ENCODE assay signal across 1 cellular context in the genomic region with DNA sequence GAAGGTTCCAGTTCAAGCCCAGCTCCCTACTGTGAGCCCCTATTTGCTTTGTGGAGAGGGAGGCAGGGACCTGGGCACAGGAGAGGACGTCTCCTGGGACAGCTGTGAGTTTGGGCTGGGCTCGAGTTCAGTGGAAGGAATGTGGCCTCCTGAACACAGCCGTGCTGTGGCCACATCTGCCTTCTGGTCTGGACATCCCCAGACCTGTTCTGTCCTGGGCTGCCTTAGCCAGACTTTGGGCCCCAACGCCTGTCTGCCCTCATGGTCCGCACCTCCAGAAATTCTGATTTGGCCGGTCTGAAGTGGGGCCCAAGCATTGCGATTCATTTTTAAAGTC.
TF ChIP-seq lines count a peak whose summit lies in the region.

No MANE protein-coding gene starts in this region.

TF ChIP-seq in HepG2, 621 proteins besides CTCF, POLR2A, EP300 and RAD21 (continued from another document):
- TF ChIP-seq, protein P1, sequence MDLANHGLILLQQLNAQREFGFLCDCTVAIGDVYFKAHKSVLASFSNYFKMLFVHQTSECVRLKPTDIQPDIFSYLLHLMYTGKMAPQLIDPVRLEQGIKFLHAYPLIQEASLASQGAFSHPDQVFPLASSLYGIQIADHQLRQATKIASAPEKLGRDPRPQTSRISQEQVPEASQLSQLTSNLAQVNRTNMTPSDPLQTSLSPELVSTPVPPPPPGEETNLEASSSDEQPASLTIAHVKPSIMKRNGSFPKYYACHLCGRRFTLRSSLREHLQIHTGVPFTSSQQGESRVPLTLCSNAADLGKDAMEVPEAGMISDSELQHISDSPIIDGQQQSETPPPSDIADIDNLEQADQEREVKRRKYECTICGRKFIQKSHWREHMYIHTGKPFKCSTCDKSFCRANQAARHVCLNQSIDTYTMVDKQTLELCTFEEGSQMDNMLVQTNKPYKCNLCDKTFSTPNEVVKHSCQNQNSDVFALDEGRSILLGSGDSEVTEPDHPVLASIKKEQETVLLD (CRISPR knock-in tag; IDR thresholded peaks at IDR 0.05; ENCODE audit: low read depth): no peak
- no peak for TF ChIP-seq SOX13 (IDR thresholded peaks at IDR 0.05)
- no peak for TF ChIP-seq SOX13 (CRISPR knock-in tag; conservative IDR thresholded peaks at IDR 0.05 in 1 of 2, IDR thresholded peaks at IDR 0.05 in 1 of 2)
- TF ChIP-seq SP4 (CRISPR knock-in tag; IDR thresholded peaks at IDR 0.05): 0 out of 2 replicates have a peak, but pooled peaks have one; percentile 36
- TF ChIP-seq ZNF263 (CRISPR knock-in tag; IDR thresholded peaks at IDR 0.05): no peak
- TF ChIP-seq, protein P2, sequence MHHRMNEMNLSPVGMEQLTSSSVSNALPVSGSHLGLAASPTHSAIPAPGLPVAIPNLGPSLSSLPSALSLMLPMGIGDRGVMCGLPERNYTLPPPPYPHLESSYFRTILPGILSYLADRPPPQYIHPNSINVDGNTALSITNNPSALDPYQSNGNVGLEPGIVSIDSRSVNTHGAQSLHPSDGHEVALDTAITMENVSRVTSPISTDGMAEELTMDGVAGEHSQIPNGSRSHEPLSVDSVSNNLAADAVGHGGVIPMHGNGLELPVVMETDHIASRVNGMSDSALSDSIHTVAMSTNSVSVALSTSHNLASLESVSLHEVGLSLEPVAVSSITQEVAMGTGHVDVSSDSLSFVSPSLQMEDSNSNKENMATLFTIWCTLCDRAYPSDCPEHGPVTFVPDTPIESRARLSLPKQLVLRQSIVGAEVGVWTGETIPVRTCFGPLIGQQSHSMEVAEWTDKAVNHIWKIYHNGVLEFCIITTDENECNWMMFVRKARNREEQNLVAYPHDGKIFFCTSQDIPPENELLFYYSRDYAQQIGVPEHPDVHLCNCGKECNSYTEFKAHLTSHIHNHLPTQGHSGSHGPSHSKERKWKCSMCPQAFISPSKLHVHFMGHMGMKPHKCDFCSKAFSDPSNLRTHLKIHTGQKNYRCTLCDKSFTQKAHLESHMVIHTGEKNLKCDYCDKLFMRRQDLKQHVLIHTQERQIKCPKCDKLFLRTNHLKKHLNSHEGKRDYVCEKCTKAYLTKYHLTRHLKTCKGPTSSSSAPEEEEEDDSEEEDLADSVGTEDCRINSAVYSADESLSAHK (CRISPR knock-in tag; IDR thresholded peaks at IDR 0.05; ENCODE audit: borderline replicate concordance): no peak
- no peak for TF ChIP-seq REXO4 (CRISPR knock-in tag; IDR thresholded peaks at IDR 0.05; ENCODE audit: borderline replicate concordance)
- TF ChIP-seq KDM5B (CRISPR knock-in tag; IDR thresholded peaks at IDR 0.05; ENCODE audit: borderline replicate concordance): 0 out of 2 replicates have a peak, but pooled peaks have one; percentile 55
- TF ChIP-seq ZNF772 (CRISPR knock-in tag; IDR thresholded peaks at IDR 0.05): peak; percentile 45; the same call in 1 of the 2 replicates
- TF ChIP-seq, protein P3, sequence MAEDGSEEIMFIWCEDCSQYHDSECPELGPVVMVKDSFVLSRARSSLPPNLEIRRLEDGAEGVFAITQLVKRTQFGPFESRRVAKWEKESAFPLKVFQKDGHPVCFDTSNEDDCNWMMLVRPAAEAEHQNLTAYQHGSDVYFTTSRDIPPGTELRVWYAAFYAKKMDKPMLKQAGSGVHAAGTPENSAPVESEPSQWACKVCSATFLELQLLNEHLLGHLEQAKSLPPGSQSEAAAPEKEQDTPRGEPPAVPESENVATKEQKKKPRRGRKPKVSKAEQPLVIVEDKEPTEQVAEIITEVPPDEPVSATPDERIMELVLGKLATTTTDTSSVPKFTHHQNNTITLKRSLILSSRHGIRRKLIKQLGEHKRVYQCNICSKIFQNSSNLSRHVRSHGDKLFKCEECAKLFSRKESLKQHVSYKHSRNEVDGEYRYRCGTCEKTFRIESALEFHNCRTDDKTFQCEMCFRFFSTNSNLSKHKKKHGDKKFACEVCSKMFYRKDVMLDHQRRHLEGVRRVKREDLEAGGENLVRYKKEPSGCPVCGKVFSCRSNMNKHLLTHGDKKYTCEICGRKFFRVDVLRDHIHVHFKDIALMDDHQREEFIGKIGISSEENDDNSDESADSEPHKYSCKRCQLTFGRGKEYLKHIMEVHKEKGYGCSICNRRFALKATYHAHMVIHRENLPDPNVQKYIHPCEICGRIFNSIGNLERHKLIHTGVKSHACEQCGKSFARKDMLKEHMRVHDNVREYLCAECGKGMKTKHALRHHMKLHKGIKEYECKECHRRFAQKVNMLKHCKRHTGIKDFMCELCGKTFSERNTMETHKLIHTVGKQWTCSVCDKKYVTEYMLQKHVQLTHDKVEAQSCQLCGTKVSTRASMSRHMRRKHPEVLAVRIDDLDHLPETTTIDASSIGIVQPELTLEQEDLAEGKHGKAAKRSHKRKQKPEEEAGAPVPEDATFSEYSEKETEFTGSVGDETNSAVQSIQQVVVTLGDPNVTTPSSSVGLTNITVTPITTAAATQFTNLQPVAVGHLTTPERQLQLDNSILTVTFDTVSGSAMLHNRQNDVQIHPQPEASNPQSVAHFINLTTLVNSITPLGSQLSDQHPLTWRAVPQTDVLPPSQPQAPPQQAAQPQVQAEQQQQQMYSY (CRISPR knock-in tag; IDR thresholded peaks at IDR 0.05): no peak
- TF ChIP-seq, protein P4, sequence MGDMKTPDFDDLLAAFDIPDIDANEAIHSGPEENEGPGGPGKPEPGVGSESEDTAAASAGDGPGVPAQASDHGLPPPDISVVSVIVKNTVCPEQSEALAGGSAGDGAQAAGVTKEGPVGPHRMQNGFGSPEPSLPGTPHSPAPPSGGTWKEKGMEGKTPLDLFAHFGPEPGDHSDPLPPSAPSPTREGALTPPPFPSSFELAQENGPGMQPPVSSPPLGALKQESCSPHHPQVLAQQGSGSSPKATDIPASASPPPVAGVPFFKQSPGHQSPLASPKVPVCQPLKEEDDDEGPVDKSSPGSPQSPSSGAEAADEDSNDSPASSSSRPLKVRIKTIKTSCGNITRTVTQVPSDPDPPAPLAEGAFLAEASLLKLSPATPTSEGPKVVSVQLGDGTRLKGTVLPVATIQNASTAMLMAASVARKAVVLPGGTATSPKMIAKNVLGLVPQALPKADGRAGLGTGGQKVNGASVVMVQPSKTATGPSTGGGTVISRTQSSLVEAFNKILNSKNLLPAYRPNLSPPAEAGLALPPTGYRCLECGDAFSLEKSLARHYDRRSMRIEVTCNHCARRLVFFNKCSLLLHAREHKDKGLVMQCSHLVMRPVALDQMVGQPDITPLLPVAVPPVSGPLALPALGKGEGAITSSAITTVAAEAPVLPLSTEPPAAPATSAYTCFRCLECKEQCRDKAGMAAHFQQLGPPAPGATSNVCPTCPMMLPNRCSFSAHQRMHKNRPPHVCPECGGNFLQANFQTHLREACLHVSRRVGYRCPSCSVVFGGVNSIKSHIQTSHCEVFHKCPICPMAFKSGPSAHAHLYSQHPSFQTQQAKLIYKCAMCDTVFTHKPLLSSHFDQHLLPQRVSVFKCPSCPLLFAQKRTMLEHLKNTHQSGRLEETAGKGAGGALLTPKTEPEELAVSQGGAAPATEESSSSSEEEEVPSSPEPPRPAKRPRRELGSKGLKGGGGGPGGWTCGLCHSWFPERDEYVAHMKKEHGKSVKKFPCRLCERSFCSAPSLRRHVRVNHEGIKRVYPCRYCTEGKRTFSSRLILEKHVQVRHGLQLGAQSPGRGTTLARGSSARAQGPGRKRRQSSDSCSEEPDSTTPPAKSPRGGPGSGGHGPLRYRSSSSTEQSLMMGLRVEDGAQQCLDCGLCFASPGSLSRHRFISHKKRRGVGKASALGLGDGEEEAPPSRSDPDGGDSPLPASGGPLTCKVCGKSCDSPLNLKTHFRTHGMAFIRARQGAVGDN (CRISPR knock-in tag; IDR thresholded peaks at IDR 0.05): peak; percentile 41
- 0 out of 2 replicates have a peak, but pooled peaks have one; percentile 42 for TF ChIP-seq DMAP1 (CRISPR knock-in tag; IDR thresholded peaks at IDR 0.05)
- TF ChIP-seq REPIN1 (CRISPR knock-in tag; IDR thresholded peaks at IDR 0.05; ENCODE audit: borderline replicate concordance, low read depth): no peak
- peak; percentile 38 for TF ChIP-seq XRCC5 (optimal IDR thresholded peaks at IDR 0.05; ENCODE audit: low read length)
- peak; percentile 30; the same call in 1 of the 2 replicates for TF ChIP-seq TBX2 (CRISPR knock-in tag; IDR thresholded peaks at IDR 0.05; ENCODE audit: borderline replicate concordance)
- TF ChIP-seq U2AF1 (optimal IDR thresholded peaks at IDR 0.05; ENCODE audit: low read depth, low read length): no peak
- no peak for TF ChIP-seq CREB1 (IDR thresholded peaks at IDR 0.05)
- TF ChIP-seq CREB1 (CRISPR knock-in tag; IDR thresholded peaks at IDR 0.05): 0 out of 2 replicates have a peak, but pooled peaks have one; percentile 4
- TF ChIP-seq SAP130 (CRISPR knock-in tag; IDR thresholded peaks at IDR 0.05; ENCODE audit: low read depth): peak; percentile 1; the same call in 1 of the 2 replicates
- 0 out of 2 replicates have a peak, but pooled peaks have one; percentile 40 for TF ChIP-seq SALL2 (CRISPR knock-in tag; IDR thresholded peaks at IDR 0.05)
- no peak for TF ChIP-seq SPEN (CRISPR knock-in tag; IDR thresholded peaks at IDR 0.05; ENCODE audit: low read depth)
- 0 out of 2 replicates have a peak, but pooled peaks have one; percentile 2 for TF ChIP-seq THAP11 (CRISPR knock-in tag; IDR thresholded peaks at IDR 0.05)
- TF ChIP-seq, protein P5, sequence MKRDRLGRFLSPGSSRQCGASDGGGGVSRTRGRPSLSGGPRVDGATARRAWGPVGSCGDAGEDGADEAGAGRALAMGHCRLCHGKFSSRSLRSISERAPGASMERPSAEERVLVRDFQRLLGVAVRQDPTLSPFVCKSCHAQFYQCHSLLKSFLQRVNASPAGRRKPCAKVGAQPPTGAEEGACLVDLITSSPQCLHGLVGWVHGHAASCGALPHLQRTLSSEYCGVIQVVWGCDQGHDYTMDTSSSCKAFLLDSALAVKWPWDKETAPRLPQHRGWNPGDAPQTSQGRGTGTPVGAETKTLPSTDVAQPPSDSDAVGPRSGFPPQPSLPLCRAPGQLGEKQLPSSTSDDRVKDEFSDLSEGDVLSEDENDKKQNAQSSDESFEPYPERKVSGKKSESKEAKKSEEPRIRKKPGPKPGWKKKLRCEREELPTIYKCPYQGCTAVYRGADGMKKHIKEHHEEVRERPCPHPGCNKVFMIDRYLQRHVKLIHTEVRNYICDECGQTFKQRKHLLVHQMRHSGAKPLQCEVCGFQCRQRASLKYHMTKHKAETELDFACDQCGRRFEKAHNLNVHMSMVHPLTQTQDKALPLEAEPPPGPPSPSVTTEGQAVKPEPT (CRISPR knock-in tag; IDR thresholded peaks at IDR 0.05; ENCODE audit: low read depth): no peak
- no peak for TF ChIP-seq RELA (CRISPR knock-in tag; IDR thresholded peaks at IDR 0.05)
- TF ChIP-seq, protein P6, sequence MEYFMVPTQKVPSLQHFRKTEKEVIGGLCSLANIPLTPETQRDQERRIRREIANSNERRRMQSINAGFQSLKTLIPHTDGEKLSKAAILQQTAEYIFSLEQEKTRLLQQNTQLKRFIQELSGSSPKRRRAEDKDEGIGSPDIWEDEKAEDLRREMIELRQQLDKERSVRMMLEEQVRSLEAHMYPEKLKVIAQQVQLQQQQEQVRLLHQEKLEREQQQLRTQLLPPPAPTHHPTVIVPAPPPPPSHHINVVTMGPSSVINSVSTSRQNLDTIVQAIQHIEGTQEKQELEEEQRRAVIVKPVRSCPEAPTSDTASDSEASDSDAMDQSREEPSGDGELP (IDR thresholded peaks at IDR 0.05; ENCODE audit: borderline replicate concordance, low read depth): 0 out of 2 replicates have a peak, but pooled peaks have one; percentile 5
- 0 out of 2 replicates have a peak, but pooled peaks have one; percentile 9 for TF ChIP-seq ZNF839 (CRISPR knock-in tag; IDR thresholded peaks at IDR 0.05; ENCODE audit: borderline replicate concordance)
- TF ChIP-seq SCMH1 (CRISPR knock-in tag; IDR thresholded peaks at IDR 0.05; ENCODE audit: borderline replicate concordance): no peak
- TF ChIP-seq DNMT3B (CRISPR knock-in tag; conservative IDR thresholded peaks at IDR 0.05): no peak
- TF ChIP-seq, protein P7, sequence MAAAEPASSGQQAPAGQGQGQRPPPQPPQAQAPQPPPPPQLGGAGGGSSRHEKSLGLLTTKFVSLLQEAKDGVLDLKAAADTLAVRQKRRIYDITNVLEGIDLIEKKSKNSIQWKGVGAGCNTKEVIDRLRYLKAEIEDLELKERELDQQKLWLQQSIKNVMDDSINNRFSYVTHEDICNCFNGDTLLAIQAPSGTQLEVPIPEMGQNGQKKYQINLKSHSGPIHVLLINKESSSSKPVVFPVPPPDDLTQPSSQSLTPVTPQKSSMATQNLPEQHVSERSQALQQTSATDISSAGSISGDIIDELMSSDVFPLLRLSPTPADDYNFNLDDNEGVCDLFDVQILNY (CRISPR knock-in tag; conservative IDR thresholded peaks at IDR 0.05): no peak
- TF ChIP-seq MAFG (CRISPR knock-in tag; IDR thresholded peaks at IDR 0.05): no peak
- TF ChIP-seq KDM6A (CRISPR knock-in tag; IDR thresholded peaks at IDR 0.05; ENCODE audit: low read depth): 0 out of 2 replicates have a peak, but pooled peaks have one; percentile 1
- no peak for TF ChIP-seq ZNF737 (CRISPR knock-in tag; IDR thresholded peaks at IDR 0.05; ENCODE audit: borderline replicate concordance)
- TF ChIP-seq, protein P8, sequence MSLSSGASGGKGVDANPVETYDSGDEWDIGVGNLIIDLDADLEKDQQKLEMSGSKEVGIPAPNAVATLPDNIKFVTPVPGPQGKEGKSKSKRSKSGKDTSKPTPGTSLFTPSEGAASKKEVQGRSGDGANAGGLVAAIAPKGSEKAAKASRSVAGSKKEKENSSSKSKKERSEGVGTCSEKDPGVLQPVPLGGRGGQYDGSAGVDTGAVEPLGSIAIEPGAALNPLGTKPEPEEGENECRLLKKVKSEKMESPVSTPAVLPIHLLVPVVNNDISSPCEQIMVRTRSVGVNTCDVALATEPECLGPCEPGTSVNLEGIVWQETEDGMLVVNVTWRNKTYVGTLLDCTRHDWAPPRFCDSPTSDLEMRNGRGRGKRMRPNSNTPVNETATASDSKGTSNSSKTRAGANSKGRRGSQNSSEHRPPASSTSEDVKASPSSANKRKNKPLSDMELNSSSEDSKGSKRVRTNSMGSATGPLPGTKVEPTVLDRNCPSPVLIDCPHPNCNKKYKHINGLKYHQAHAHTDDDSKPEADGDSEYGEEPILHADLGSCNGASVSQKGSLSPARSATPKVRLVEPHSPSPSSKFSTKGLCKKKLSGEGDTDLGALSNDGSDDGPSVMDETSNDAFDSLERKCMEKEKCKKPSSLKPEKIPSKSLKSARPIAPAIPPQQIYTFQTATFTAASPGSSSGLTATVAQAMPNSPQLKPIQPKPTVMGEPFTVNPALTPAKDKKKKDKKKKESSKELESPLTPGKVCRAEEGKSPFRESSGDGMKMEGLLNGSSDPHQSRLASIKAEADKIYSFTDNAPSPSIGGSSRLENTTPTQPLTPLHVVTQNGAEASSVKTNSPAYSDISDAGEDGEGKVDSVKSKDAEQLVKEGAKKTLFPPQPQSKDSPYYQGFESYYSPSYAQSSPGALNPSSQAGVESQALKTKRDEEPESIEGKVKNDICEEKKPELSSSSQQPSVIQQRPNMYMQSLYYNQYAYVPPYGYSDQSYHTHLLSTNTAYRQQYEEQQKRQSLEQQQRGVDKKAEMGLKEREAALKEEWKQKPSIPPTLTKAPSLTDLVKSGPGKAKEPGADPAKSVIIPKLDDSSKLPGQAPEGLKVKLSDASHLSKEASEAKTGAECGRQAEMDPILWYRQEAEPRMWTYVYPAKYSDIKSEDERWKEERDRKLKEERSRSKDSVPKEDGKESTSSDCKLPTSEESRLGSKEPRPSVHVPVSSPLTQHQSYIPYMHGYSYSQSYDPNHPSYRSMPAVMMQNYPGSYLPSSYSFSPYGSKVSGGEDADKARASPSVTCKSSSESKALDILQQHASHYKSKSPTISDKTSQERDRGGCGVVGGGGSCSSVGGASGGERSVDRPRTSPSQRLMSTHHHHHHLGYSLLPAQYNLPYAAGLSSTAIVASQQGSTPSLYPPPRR (CRISPR knock-in tag; IDR thresholded peaks at IDR 0.05; ENCODE audit: borderline replicate concordance): peak; percentile 5; the same call in 1 of the 2 replicates
